In the genomic region with DNA sequence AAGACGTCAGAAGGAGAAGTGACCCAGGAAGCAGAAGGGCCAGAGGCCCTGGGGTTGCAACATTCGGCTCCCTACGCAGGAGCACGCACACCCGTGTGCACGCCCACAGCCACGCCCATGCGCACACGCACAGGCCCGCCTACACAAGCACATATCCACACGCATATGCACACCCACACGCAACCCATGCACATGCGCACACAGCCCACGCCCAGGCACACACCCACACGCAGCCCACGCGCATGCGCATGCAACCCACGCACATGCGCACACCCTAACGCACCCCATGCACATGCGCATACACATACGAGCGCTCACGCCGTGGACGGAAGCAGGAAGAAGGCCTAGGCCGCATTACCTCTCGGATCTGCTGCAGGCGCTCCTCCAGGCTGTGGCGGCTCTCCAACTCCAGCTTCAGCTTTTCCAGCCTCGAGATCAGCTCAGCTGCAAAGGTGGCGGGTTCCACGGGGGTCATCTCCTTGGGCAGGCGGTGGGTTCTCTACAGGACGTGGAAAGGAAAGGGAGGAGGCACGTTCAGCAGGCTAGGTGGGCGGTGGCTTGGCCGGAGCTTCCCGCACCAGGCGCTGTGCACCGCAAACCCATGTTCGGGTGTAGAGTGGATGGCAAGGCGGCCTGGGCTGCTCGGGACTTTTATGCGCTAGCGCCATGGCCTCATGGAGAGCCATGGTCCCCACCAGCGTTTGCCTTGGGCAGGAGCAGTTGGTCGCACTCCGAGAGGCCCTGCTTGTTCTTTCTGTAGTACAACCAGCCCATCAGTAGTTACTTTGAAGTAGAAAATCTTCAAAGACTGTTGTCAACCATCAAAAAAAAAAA, we compare ENCODE assay signal across 12 cellular contexts. TPM values are rescaled to one million over a fixed set of nuclear protein-coding genes. Genes with fewer than 3 reads are reported as not detected.
DNase-seq lines count a peak whose midpoint lies in the region; ATAC-seq lines count a peak whose summit lies in the region.
"Had no signal": no experiment of that assay in that cellular context is flagged by ENCODE, and none has a peak within 500 bp of the region (broad histone marks: within the 10 kb centered on the region; RNA-seq: fewer than 3 reads in every experiment).

No MANE protein-coding gene starts in this region.

- CTCF ChIA-PET in activated CD4-positive, alpha-beta memory T cell treated with anti-CD3 and anti-CD28 coated beads for 36 hours (lab: Charles Lee): interaction anchor here (1.0 kb wide), 1 partner anchor 19 kb away, joined by 3 read pairs; no protein-coding TSS in a partner anchor

- no peaks in the 10 kb centered on the region for H3K27me3 Mint-ChIP-seq in activated CD4-positive, alpha-beta memory T cell treated with anti-CD3 and anti-CD28 coated beads for 36 hours

- peaks cover 13% of the 10 kb centered on the region for H3K4me1 Mint-ChIP-seq in activated CD4-positive, alpha-beta memory T cell treated with anti-CD3 and anti-CD28 coated beads for 36 hours (ENCODE audit: low read depth)

- POLR2A ChIA-PET in activated CD4-positive, alpha-beta memory T cell treated with anti-CD3 and anti-CD28 coated beads for 36 hours (lab: Charles Lee): no interaction called here

- H3K4me3 Mint-ChIP-seq in activated CD4-positive, alpha-beta memory T cell treated with anti-CD3 and anti-CD28 coated beads for 36 hours: peak overlapping the region; percentile 46

- H3K27ac Mint-ChIP-seq in activated CD4-positive, alpha-beta memory T cell treated with anti-CD3 and anti-CD28 coated beads for 36 hours: peak overlapping the region; percentile 23

- no peaks in the 10 kb centered on the region for H3K9me3 Mint-ChIP-seq in activated CD4-positive, alpha-beta memory T cell treated with anti-CD3 and anti-CD28 coated beads for 36 hours
- H3K9me3 Mint-ChIP-seq: neural crest cell had no signal

- intact Hi-C loops in activated CD4-positive, alpha-beta memory T cell treated with anti-CD3 and anti-CD28 coated beads for 36 hours (cut with micrococcal nuclease): no loop called here

- DNase-seq in GM04503 (ENCODE audit: low read depth) (peak; percentile 97), dermis blood vessel endothelial cell (no peak), ACHN (no peak), DMS53 (lab: John Stamatoyannopoulos, UW) (no peak)
- DNase-seq in activated CD4-positive, alpha-beta memory T cell treated with anti-CD3 and anti-CD28 coated beads for 36 hours: peak; percentile 42
- DNase-seq in central memory CD4-positive, alpha-beta T cell: peak; percentile 70
- DNase-seq in stimulated activated CD4-positive, alpha-beta T cell treated with anti-CD3 and anti-CD28 coated beads, Interleukin-1b, Interleukin-23, amount 100 ng/mL, for 1 hour (ENCODE audit: low read depth in 2 of 2): peak; percentile 36 to 46
- DNase-seq: MV-4-11, NCI-H510A treated with DMSO at 0.1 percent for 48 hours, SIG-M5 had no signal

- ATAC-seq in GM18867 (IDR thresholded peaks at IDR 0.05; ENCODE audit: unreplicated experiment): no peak

- in situ Hi-C loops in ACHN (cut with HindIII; ENCODE audit: low pct_ligation_motif_present, low pct_unique_long_range_greater_than_20kb, low sequenced_read_pairs): no loop called here

- peaks cover 34% of the 10 kb centered on the region for H3K36me3 Mint-ChIP-seq in activated CD4-positive, alpha-beta memory T cell treated with anti-CD3 and anti-CD28 coated beads for 36 hours

RNA-seq across cellular contexts. Expression of a gene that starts 23.4 kb away (rescaled TPM):
- total RNA-seq in activated CD4-positive, alpha-beta memory T cell treated with anti-CD3 and anti-CD28 coated beads for 36 hours: 1 to 10 TPM; 3.9 to 4.4 TPM
- total RNA-seq in dermis blood vessel endothelial cell: 3.1 and 3.6 TPM in 2 replicates

Comparison
In these comparisons a context has a peak if more than half of its experiments do, and no peak if none do; other contexts are left out.
1. DNase-seq: peak in GM04503 (single experiment), activated CD4-positive, alpha-beta memory T cell treated with anti-CD3 and anti-CD28 coated beads for 36 hours (single experiment), central memory CD4-positive, alpha-beta T cell (single experiment) and stimulated activated CD4-positive, alpha-beta T cell treated with anti-CD3 and anti-CD28 coated beads, Interleukin-1b, Interleukin-23, amount 100 ng/mL, for 1 hour (2 of 2); none in dermis blood vessel endothelial cell (single experiment), ACHN (single experiment) and DMS53 (single experiment).